Comparison of ENCODE assay signal across 8 cellular contexts in the genomic region with DNA sequence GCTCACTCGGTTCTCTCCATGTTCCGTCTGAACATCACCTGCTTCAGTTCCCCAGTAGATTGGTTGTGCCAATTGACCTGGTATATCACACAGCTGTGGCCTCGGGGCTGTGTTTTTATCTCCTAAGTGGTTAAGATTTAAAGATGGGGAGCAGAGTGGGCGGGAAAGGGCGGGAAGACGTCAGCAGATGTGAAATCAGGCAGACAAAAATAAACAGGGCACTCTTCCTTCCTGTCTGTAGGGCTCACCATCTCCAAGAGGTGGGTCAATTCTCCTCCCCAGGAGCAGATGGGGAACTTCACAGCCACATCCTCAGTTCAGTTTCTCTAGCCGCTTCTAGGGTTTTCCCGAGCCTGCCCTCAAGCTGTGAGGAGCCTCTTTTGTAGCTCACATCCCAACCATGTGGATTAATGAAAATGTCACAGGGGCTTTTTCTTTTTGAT. TPM values are rescaled to one million over a fixed set of nuclear protein-coding genes. Genes with fewer than 3 reads are reported as not detected.
DNase-seq lines count a peak whose midpoint lies in the region; ATAC-seq, FAIRE-seq and TF ChIP-seq lines count a peak whose summit lies in the region.

No MANE protein-coding gene starts in this region.

- H3K4me1 Mint-ChIP-seq in IgD-negative memory B cell: peaks cover 25 to 56% (median 46%) of the 10 kb centered on the region in 3 donors
- H3K4me1 Mint-ChIP-seq in activated naive CD8-positive, alpha-beta T cell treated with anti-CD3 and anti-CD28 coated beads, Interleukin-2, amount 10 ng/mL, durations not matched to agents 7 days and 5 days: peaks cover 33% of the 10 kb centered on the region

- no peak for TF ChIP-seq POLR2A in tibial nerve (IDR thresholded peaks at IDR 0.05)

- peak; percentile 16 to 46 for TF ChIP-seq EP300 in tibial nerve (IDR thresholded peaks at IDR 0.05)

- 52 to 73% methylated on average over 8 of the region's 8 CpGs for WGBS in tibial nerve, 2 donors

- H3K9me3 ChIP-seq in tibial nerve: no peaks in the 10 kb centered on the region
- H3K9me3 ChIP-seq in ascending aorta: no peaks in the 10 kb centered on the region

- peak overlapping the region; percentile 37 to 65 (median 52) for H3K27ac Mint-ChIP-seq in IgD-negative memory B cell
- peak overlapping the region; percentile 81 for H3K27ac Mint-ChIP-seq in activated naive CD8-positive, alpha-beta T cell treated with anti-CD3 and anti-CD28 coated beads, Interleukin-2, amount 10 ng/mL, durations not matched to agents 7 days and 5 days

- no peaks in the 10 kb centered on the region for H3K27me3 ChIP-seq in tibial nerve
- H3K27me3 ChIP-seq in ascending aorta: no peaks in the 10 kb centered on the region

- peak; percentile 28 for DNase-seq in stimulated activated CD4-positive, alpha-beta T cell treated with anti-CD3 and anti-CD28 coated beads, Interleukin-1b, Interleukin-23, amount 100 ng/mL, for 48 hours
- DNase-seq in stimulated activated CD4-positive, alpha-beta T cell treated with anti-CD3 and anti-CD28 coated beads, Interleukin-4, amount 100 ng/mL, for 4 hours: no peak
- DNase-seq in activated naive CD8-positive, alpha-beta T cell treated with anti-CD3 and anti-CD28 coated beads, Interleukin-2, amount 10 ng/mL, durations not matched to agents 7 days and 5 days: no peak
- DNase-seq in tibial nerve (ENCODE audit: low spot score in 2 of 2): no peak
- DNase-seq in D721Med (ENCODE audit: insufficient read length, low spot score): no peak
- DNase-seq in DMS79 (lab: John Stamatoyannopoulos, UW): no peak
- no peak for DNase-seq in ascending aorta (ENCODE audit: low spot score in 2 of 2)

- H3K9me3 Mint-ChIP-seq in IgD-negative memory B cell: no peaks in the 10 kb centered on the region
- H3K9me3 Mint-ChIP-seq in activated naive CD8-positive, alpha-beta T cell treated with anti-CD3 and anti-CD28 coated beads, Interleukin-2, amount 10 ng/mL, durations not matched to agents 7 days and 5 days: no peaks in the 10 kb centered on the region

- peak overlapping the region in 3 of 4 donors; percentile 25 to 74 (median 63) for H3K4me3 Mint-ChIP-seq in IgD-negative memory B cell
- H3K4me3 Mint-ChIP-seq in activated naive CD8-positive, alpha-beta T cell treated with anti-CD3 and anti-CD28 coated beads, Interleukin-2, amount 10 ng/mL, durations not matched to agents 7 days and 5 days: peak overlapping the region; percentile 49

- intact Hi-C loops in ascending aorta (cut with DNase I): no loop called here

- peak; percentile 76 for ATAC-seq in activated naive CD8-positive, alpha-beta T cell treated with anti-CD3 and anti-CD28 coated beads, Interleukin-2, amount 10 ng/mL, durations not matched to agents 7 days and 5 days (ENCODE audit: low read depth)

- H3K36me3 ChIP-seq in tibial nerve (no peaks in the 10 kb centered on the region), ascending aorta (no peaks in the 10 kb centered on the region)

- POLR2A ChIA-PET in activated naive CD8-positive, alpha-beta T cell treated with anti-CD3 and anti-CD28 coated beads, Interleukin-2, amount 10 ng/mL, durations not matched to agents 7 days and 5 days (lab: Charles Lee): no interaction called here

- H3K27me3 Mint-ChIP-seq in IgD-negative memory B cell: peaks cover 1% of the 10 kb centered on the region
- H3K27me3 Mint-ChIP-seq in activated naive CD8-positive, alpha-beta T cell treated with anti-CD3 and anti-CD28 coated beads, Interleukin-2, amount 10 ng/mL, durations not matched to agents 7 days and 5 days: no peaks in the 10 kb centered on the region

- H3K36me3 Mint-ChIP-seq in IgD-negative memory B cell: peaks cover 2% of the 10 kb centered on the region
- H3K36me3 Mint-ChIP-seq in activated naive CD8-positive, alpha-beta T cell treated with anti-CD3 and anti-CD28 coated beads, Interleukin-2, amount 10 ng/mL, durations not matched to agents 7 days and 5 days: peaks cover 8% of the 10 kb centered on the region

- no peak for TF ChIP-seq CTCF in tibial nerve (IDR thresholded peaks at IDR 0.05)
- no peak for TF ChIP-seq CTCF in D721Med (IDR thresholded peaks at IDR 0.05; ENCODE audit: insufficient read depth, missing control alignments)
- no peak for TF ChIP-seq CTCF in ascending aorta (IDR thresholded peaks at IDR 0.05)

- FAIRE-seq in D721Med (lab: Jason Lieb, UNC): no peak

- H3K4me3 ChIP-seq in tibial nerve (no peak overlapping the region), ascending aorta (no peak overlapping the region)

- peak overlapping the region in 2 of 4 donors; percentile 0 to 32 for H3K27ac ChIP-seq in tibial nerve
- no peak overlapping the region for H3K27ac ChIP-seq in ascending aorta

- H3K4me1 ChIP-seq in tibial nerve: peaks cover 0 to 29% (median 14%) of the 10 kb centered on the region in 4 donors
- H3K4me1 ChIP-seq in ascending aorta: no peaks in the 10 kb centered on the region

RNA-seq across cellular contexts. Expression of gene LIMD1, which starts 26.8 kb away (rescaled TPM):
- polyA plus RNA-seq in IgD-negative memory B cell: 23.0 TPM
- 10 to 100 TPM; 47.3 to 47.5 TPM for total RNA-seq in activated naive CD8-positive, alpha-beta T cell treated with anti-CD3 and anti-CD28 coated beads, Interleukin-2, amount 10 ng/mL, durations not matched to agents 7 days and 5 days
- 10 to 100 TPM; 28.8 to 46.9 (median 36.4) TPM for total RNA-seq in tibial nerve
- total RNA-seq in ascending aorta: 36.8 TPM
